ENCODE assay signal across 1 cellular context in genomic region chr22:50262460-50262911, GRCh38.
TF ChIP-seq lines count a peak whose summit lies in the region.

No MANE protein-coding gene starts in this region.

TF ChIP-seq in HEK293, 187 proteins besides CTCF, POLR2A, EP300 and RAD21 (continued from another document):
- peak; percentile 74 for TF ChIP-seq PATZ1 (tag by site-specific recombination; IDR thresholded peaks at IDR 0.05)
- TF ChIP-seq ZBTB48 (tag by site-specific recombination; IDR thresholded peaks at IDR 0.05): peak; percentile 78
- peak; percentile 73 for TF ChIP-seq ZIC2 (tag by site-specific recombination; IDR thresholded peaks at IDR 0.05)
- TF ChIP-seq ZBTB8A (tag by site-specific recombination; IDR thresholded peaks at IDR 0.05): peak; percentile 64; the same call in 1 of the 2 replicates
- peak; percentile 87 for TF ChIP-seq KLF1 (tag by site-specific recombination; IDR thresholded peaks at IDR 0.05)
- peak; percentile 17; the same call in 1 of the 2 replicates for TF ChIP-seq ZBTB17 (tag by site-specific recombination; IDR thresholded peaks at IDR 0.05)
- TF ChIP-seq ZBTB20 (tag by site-specific recombination; IDR thresholded peaks at IDR 0.05): peak; percentile 98
- no peak for TF ChIP-seq ZNF514 (tag by site-specific recombination; IDR thresholded peaks at IDR 0.05)
- peak; percentile 46 for TF ChIP-seq ZNF335 (tag by site-specific recombination; conservative IDR thresholded peaks at IDR 0.05)
- peak; percentile 50; the same call in 1 of the 2 replicates for TF ChIP-seq GLIS1 (tag by site-specific recombination; IDR thresholded peaks at IDR 0.05)
- TF ChIP-seq KLF17 (tag by site-specific recombination; IDR thresholded peaks at IDR 0.05): peak; percentile 39; the same call in 1 of the 2 replicates
- no peak for TF ChIP-seq PRDM10 (tag by site-specific recombination; IDR thresholded peaks at IDR 0.05)
- peak; percentile 86 for TF ChIP-seq GLIS2 (tag by site-specific recombination; IDR thresholded peaks at IDR 0.05)
- TF ChIP-seq ZNF704 (tag by site-specific recombination; IDR thresholded peaks at IDR 0.05): no peak
